ENCODE assay signal across 28 cellular contexts in genomic region chr14:76778546-76779215, GRCh38. TPM values are rescaled to one million over a fixed set of nuclear protein-coding genes. Genes with fewer than 3 reads are reported as not detected.
DNase-seq lines count a peak whose midpoint lies in the region; ATAC-seq and TF ChIP-seq lines count a peak whose summit lies in the region.
"Had no signal": no experiment of that assay in that cellular context is flagged by ENCODE, and none has a peak within 500 bp of the region (broad histone marks: within the 10 kb centered on the region; RNA-seq: fewer than 3 reads in every experiment).

No MANE protein-coding gene starts in this region.

- no peak for TF ChIP-seq EP300 in neural cell (conservative IDR thresholded peaks at IDR 0.05; ENCODE audit: poor library complexity, severe bottlenecking)

- peaks cover 41% of the 10 kb centered on the region for H3K36me3 ChIP-seq in right atrium auricular region
- peaks cover 19% of the 10 kb centered on the region for H3K36me3 ChIP-seq in neural cell (ENCODE audit: insufficient read depth, low read length)

- no peak overlapping the region for H3K4me3 ChIP-seq in right atrium auricular region
- H3K4me3 ChIP-seq in neural cell (ENCODE audit: low read length): no peak overlapping the region
- H3K4me3 ChIP-seq: adrenal gland, HAP-1, smooth muscle cell, thoracic aorta had no signal

- peaks cover 0 to 78% of the 10 kb centered on the region in 2 donors for H3K4me1 ChIP-seq in right atrium auricular region
- H3K4me1 ChIP-seq: HAP-1 had no signal

- no peak overlapping the region for H3K4me2 ChIP-seq in neural cell (ENCODE audit: low read length)
- H3K4me2 ChIP-seq: smooth muscle cell had no signal

- no peaks in the 10 kb centered on the region for H4K20me1 ChIP-seq in neural cell (ENCODE audit: insufficient read depth)

- no peak overlapping the region for H2AFZ ChIP-seq in neural cell (ENCODE audit: low read depth, low read length)

- H3F3A ChIP-seq in neural cell (ENCODE audit: insufficient read depth, low read length, poor library complexity, severe bottlenecking): no peaks in the 10 kb centered on the region

- H3K27ac Mint-ChIP-seq in brain: peak overlapping the region in 4 of 5 experiments; percentile 22 to 83 (median 64)
- peak overlapping the region in 1 of 2 donors; percentile 36 for H3K27ac Mint-ChIP-seq in activated naive CD4-positive, alpha-beta T cell treated with anti-CD3 and anti-CD28 coated beads, Interleukin-2, amount 50 U/mL, for 72 hours
- H3K27ac Mint-ChIP-seq: activated CD4-positive, alpha-beta T cell treated with anti-CD3 and anti-CD28 coated beads, Interleukin-2, amount 10 ng/mL, durations not matched to agents 24 days and 14 days; stimulated activated effector memory CD8-positive, alpha-beta T cell treated with anti-CD3 and anti-CD28 coated beads, Interleukin-12 subunit alpha, Interleukin-12 subunit beta, amount 100 ng/mL, for 72 hours; T-helper 1 cell treated with Interleukin-12 subunit alpha and Interleukin-12 subunit beta and Interleukin-4 antibody, amounts not matched to agents 30 μg/mL and 1 μg/mL, for 36 hours had no signal

- H3K9me2 ChIP-seq in neural cell (ENCODE audit: insufficient read depth, low read length): no peaks in the 10 kb centered on the region

- ATAC-seq in left cardiac atrium: no peak
- no peak for ATAC-seq in activated naive CD4-positive, alpha-beta T cell treated with anti-CD3 and anti-CD28 coated beads, Interleukin-2, amount 50 U/mL, for 72 hours
- ATAC-seq: stimulated activated effector memory CD8-positive, alpha-beta T cell treated with anti-CD3 and anti-CD28 coated beads, Interleukin-12 subunit alpha, Interleukin-12 subunit beta, amount 100 ng/mL, for 72 hours had no signal

- H3K9ac ChIP-seq in neural cell (ENCODE audit: low read length): no peak overlapping the region

- DNase-seq in right atrium auricular region (ENCODE audit: low spot score): peak; percentile 57
- no peak for DNase-seq in left cardiac atrium
- no peak for DNase-seq in activated naive CD4-positive, alpha-beta T cell treated with anti-CD3 and anti-CD28 coated beads, Interleukin-2, amount 50 U/mL, for 72 hours (ENCODE audit: low spot score in 2 of 2)
- DNase-seq in stimulated activated naive CD4-positive, alpha-beta T cell treated with Interleukin-2 at 50 U/mL for 16 hours (lab: John Stamatoyannopoulos, UW): no peak
- no peak for DNase-seq in COR-L47 (lab: John Stamatoyannopoulos, UW)
- DNase-seq: activated CD4-positive, alpha-beta T cell treated with anti-CD3 and anti-CD28 coated beads, Interleukin-2, amount 10 ng/mL, durations not matched to agents 24 days and 14 days; activated naive CD4-positive, alpha-beta T cell; adrenal gland; C1 segment of cervical spinal cord; cortex of kidney; kidney; mammary epithelial cell; NCI-H1048; NCI-H187; NCI-H2171 treated with DMSO at 0.1 percent for 48 hours; NCI-H526 treated with DMSO at 0.1 percent for 48 hours; nucleus accumbens; stimulated activated CD4-positive, alpha-beta T cell treated with anti-CD3 and anti-CD28 coated beads, Interleukin-2, amount 100 ng/mL, for 48 hours had no signal

- H3K27me3 Mint-ChIP-seq in brain: no peaks in the 10 kb centered on the region
- H3K27me3 Mint-ChIP-seq: activated CD4-positive, alpha-beta T cell treated with anti-CD3 and anti-CD28 coated beads, Interleukin-2, amount 10 ng/mL, durations not matched to agents 24 days and 14 days had no signal

- H3K9me3 Mint-ChIP-seq in brain: no peaks in the 10 kb centered on the region
- no peaks in the 10 kb centered on the region for H3K9me3 Mint-ChIP-seq in activated naive CD4-positive, alpha-beta T cell treated with anti-CD3 and anti-CD28 coated beads, Interleukin-2, amount 50 U/mL, for 72 hours
- H3K9me3 Mint-ChIP-seq: activated CD4-positive, alpha-beta T cell treated with anti-CD3 and anti-CD28 coated beads, Interleukin-2, amount 10 ng/mL, durations not matched to agents 24 days and 14 days; stimulated activated effector memory CD8-positive, alpha-beta T cell treated with anti-CD3 and anti-CD28 coated beads, Interleukin-12 subunit alpha, Interleukin-12 subunit beta, amount 100 ng/mL, for 72 hours; T-helper 1 cell treated with Interleukin-12 subunit alpha and Interleukin-12 subunit beta and Interleukin-4 antibody, amounts not matched to agents 30 μg/mL and 1 μg/mL, for 36 hours had no signal

- no peak overlapping the region for H3K4me3 Mint-ChIP-seq in brain
- H3K4me3 Mint-ChIP-seq: activated CD4-positive, alpha-beta T cell treated with anti-CD3 and anti-CD28 coated beads, Interleukin-2, amount 10 ng/mL, durations not matched to agents 24 days and 14 days; stimulated activated effector memory CD8-positive, alpha-beta T cell treated with anti-CD3 and anti-CD28 coated beads, Interleukin-12 subunit alpha, Interleukin-12 subunit beta, amount 100 ng/mL, for 72 hours; T-helper 1 cell treated with Interleukin-12 subunit alpha and Interleukin-12 subunit beta and Interleukin-4 antibody, amounts not matched to agents 30 μg/mL and 1 μg/mL, for 36 hours had no signal

- intact Hi-C loops in left cardiac atrium (cut with DNase I): no loop called here

- no peak for TF ChIP-seq CTCF in right atrium auricular region (IDR thresholded peaks at IDR 0.05)
- TF ChIP-seq CTCF in brain (conservative IDR thresholded peaks at IDR 0.05): no peak
- no peak for TF ChIP-seq CTCF in neural cell (IDR thresholded peaks at IDR 0.05; ENCODE audit: poor library complexity, severe bottlenecking)

- H3K27ac ChIP-seq in right atrium auricular region: peak overlapping the region in 1 of 2 donors; percentile 77
- no peak overlapping the region for H3K27ac ChIP-seq in neural cell (ENCODE audit: low read length)
- H3K27ac ChIP-seq: adrenal gland, HL-60, thoracic aorta had no signal

- no peaks in the 10 kb centered on the region for H3K79me2 ChIP-seq in neural cell (replicated peaks; ENCODE audit: insufficient read depth, low read length)

- TF ChIP-seq RAD21 in neural cell (conservative IDR thresholded peaks at IDR 0.05): no peak

- H3K4me1 Mint-ChIP-seq in brain: peaks cover 11% of the 10 kb centered on the region

- H3K36me3 Mint-ChIP-seq in brain: peaks cover 27% of the 10 kb centered on the region
- H3K36me3 Mint-ChIP-seq in activated naive CD4-positive, alpha-beta T cell treated with anti-CD3 and anti-CD28 coated beads, Interleukin-2, amount 50 U/mL, for 72 hours: peaks cover 0 to 5% of the 10 kb centered on the region in 2 donors

- H3K27me3 ChIP-seq in right atrium auricular region (no peaks in the 10 kb centered on the region), neural cell (ENCODE audit: insufficient read depth, low read depth, low read length) (no peaks in the 10 kb centered on the region)
- H3K27me3 ChIP-seq: adrenal gland had no signal

- H3K9me3 ChIP-seq in right atrium auricular region (no peaks in the 10 kb centered on the region), neural cell (ENCODE audit: low read length) (no peaks in the 10 kb centered on the region)
- H3K9me3 ChIP-seq: adrenal gland, HAP-1, thoracic aorta had no signal

TF ChIP-seq in neural cell, 6 proteins besides CTCF, POLR2A, EP300 and RAD21:
- no peak for TF ChIP-seq EZH2 (IDR thresholded peaks at IDR 0.05; ENCODE audit: borderline replicate concordance, insufficient read depth, low read length, poor library complexity, severe bottlenecking)
- TF ChIP-seq SMC3 (conservative IDR thresholded peaks at IDR 0.05; ENCODE audit: poor library complexity): no peak
- TF ChIP-seq POLR2AphosphoS5 (IDR thresholded peaks at IDR 0.05): peak; percentile 22
- TF ChIP-seq MXI1 (conservative IDR thresholded peaks at IDR 0.05; ENCODE audit: poor library complexity, severe bottlenecking): no peak

RNA-seq across cellular contexts. Expression of gene VASH1, which starts 17.4 kb away (rescaled TPM):
- 10 to 100 TPM; 14.3 to 26.1 TPM for total RNA-seq in right atrium auricular region
- total RNA-seq in left cardiac atrium: 100 to 1,000 TPM in 1 of 2 donors, 10 to 100 TPM in 1; 27.0 to 142 TPM
- 42.7 TPM for polyA plus RNA-seq in brain (ENCODE audit: insufficient read depth, low read depth, low replicate concordance)
- polyA plus RNA-seq in neural cell: 26.8 and 29.4 TPM in 2 replicates
- 46.3 and 50.2 TPM in 2 replicates for polyA minus RNA-seq in neural cell
- 1 to 10 TPM; 1.8 to 6.5 TPM for total RNA-seq in activated naive CD4-positive, alpha-beta T cell treated with anti-CD3 and anti-CD28 coated beads, Interleukin-2, amount 50 U/mL, for 72 hours

RNA-seq across cellular contexts. Expression of gene ANGEL1, which starts 34.0 kb away (rescaled TPM):
- total RNA-seq in right atrium auricular region: 10 to 100 TPM; 19.6 to 23.6 TPM
- total RNA-seq in left cardiac atrium: 10 to 100 TPM; 14.9 to 21.6 TPM
- 19.3 TPM for polyA plus RNA-seq in brain (ENCODE audit: insufficient read depth, low read depth, low replicate concordance)
- polyA plus RNA-seq in neural cell: 18.4 and 19.2 TPM in 2 replicates
- polyA minus RNA-seq in neural cell: 15.8 and 17.5 TPM in 2 replicates
- total RNA-seq in activated naive CD4-positive, alpha-beta T cell treated with anti-CD3 and anti-CD28 coated beads, Interleukin-2, amount 50 U/mL, for 72 hours: 10 to 100 TPM; 14.6 to 15.4 TPM

RNA-seq across cellular contexts. Expression of gene LRRC74A, which starts 47.5 kb away (rescaled TPM):
- total RNA-seq in right atrium auricular region (not detected), left cardiac atrium (not detected)
- polyA plus RNA-seq in brain (ENCODE audit: insufficient read depth, low read depth, low replicate concordance) (not detected), neural cell (not detected in 2 replicates)
- not detected in 2 replicates for polyA minus RNA-seq in neural cell
- not detected for total RNA-seq in activated naive CD4-positive, alpha-beta T cell treated with anti-CD3 and anti-CD28 coated beads, Interleukin-2, amount 50 U/mL, for 72 hours
- total RNA-seq: activated CD4-positive, alpha-beta T cell treated with anti-CD3 and anti-CD28 coated beads, Interleukin-2, amount 10 ng/mL, durations not matched to agents 24 days and 14 days; adrenal gland; fibroblast of lung; kidney; LHCN-M2; mammary epithelial cell; smooth muscle cell; thoracic aorta had no signal
- polyA plus RNA-seq: adrenal gland, fibroblast of lung, mammary epithelial cell, smooth muscle cell had no signal
